In genomic region chr10:50407077-50407801, GRCh38 we compare ENCODE assay signal across 1 cellular context.
TF ChIP-seq lines count a peak whose summit lies in the region.

No MANE protein-coding gene starts in this region.

TF ChIP-seq in H1, 55 proteins besides CTCF, POLR2A, EP300 and RAD21:
- TF ChIP-seq BCL11A (IDR thresholded peaks at IDR 0.05; ENCODE audit: low read depth in 2 of 2, low read length in 2 of 2) (no peak), TAF1 (IDR thresholded peaks at IDR 0.05; ENCODE audit: low read depth, low read length) (no peak), SIN3A (conservative IDR thresholded peaks at IDR 0.05 in 1 of 2, IDR thresholded peaks at IDR 0.05 in 1 of 2; ENCODE audit: low read depth in 1 of 2, low read length in 2 of 2) (no peak), GABPA (IDR thresholded peaks at IDR 0.05; ENCODE audit: borderline replicate concordance, insufficient read depth, low read length) (no peak), RNF2 (IDR thresholded peaks at IDR 0.05; ENCODE audit: borderline replicate concordance, low read depth, low read length, missing control alignments, poor library complexity, severe bottlenecking) (no peak), RBBP5 (IDR thresholded peaks at IDR 0.05; ENCODE audit: borderline replicate concordance, low read depth, low read length) (no peak), BACH1 (IDR thresholded peaks at IDR 0.05; ENCODE audit: low read length) (no peak), POLR2AphosphoS5 (IDR thresholded peaks at IDR 0.05; ENCODE audit: low read depth, low read length) (no peak), SP4 (IDR thresholded peaks at IDR 0.05; ENCODE audit: low read length) (no peak), CREB1 (IDR thresholded peaks at IDR 0.05) (no peak), SP2 (IDR thresholded peaks at IDR 0.05; ENCODE audit: low read length) (no peak), ZNF274 (IDR thresholded peaks at IDR 0.05; ENCODE audit: borderline replicate concordance, extremely low read depth, low read length) (no peak), TEAD4 (IDR thresholded peaks at IDR 0.05; ENCODE audit: low read depth, low read length) (peak; percentile 64; the same call in 1 of the 2 replicates), CBX8 (IDR thresholded peaks at IDR 0.05; ENCODE audit: borderline replicate concordance, low read depth, low read length) (no peak), RFX5 (IDR thresholded peaks at IDR 0.05; ENCODE audit: borderline replicate concordance, low read depth, low read length) (no peak), TAF7 (optimal IDR thresholded peaks at IDR 0.05; ENCODE audit: borderline replicate concordance, low read depth, low read length) (no peak), ATF3 (IDR thresholded peaks at IDR 0.05; ENCODE audit: insufficient read depth, low read depth, low read length) (peak; percentile 81), SRF (IDR thresholded peaks at IDR 0.05; ENCODE audit: low read depth, low read length) (no peak), POU5F1 (IDR thresholded peaks at IDR 0.05; ENCODE audit: low read depth, low read length) (no peak), SIX5 (IDR thresholded peaks at IDR 0.05; ENCODE audit: low read depth, low read length) (no peak), JUN (IDR thresholded peaks at IDR 0.05; ENCODE audit: low read depth, low read length) (no peak), CHD2 (IDR thresholded peaks at IDR 0.05; ENCODE audit: low read length) (no peak), CEBPB (IDR thresholded peaks at IDR 0.05; ENCODE audit: low read depth, low read length) (peak; percentile 98), ATF2 (IDR thresholded peaks at IDR 0.05; ENCODE audit: low read length) (0 out of 2 replicates have a peak, but pooled peaks have one; percentile 46), E2F6 (IDR thresholded peaks at IDR 0.05) (no peak), NANOG (IDR thresholded peaks at IDR 0.05; ENCODE audit: insufficient read depth, low read depth, low read length, poor library complexity, severe bottlenecking) (no peak), TCF12 (IDR thresholded peaks at IDR 0.05; ENCODE audit: low read depth, low read length) (no peak), USF2 (IDR thresholded peaks at IDR 0.05; ENCODE audit: low read length) (no peak), CHD1 (IDR thresholded peaks at IDR 0.05; ENCODE audit: low read depth, low read length) (no peak), JUND (IDR thresholded peaks at IDR 0.05; ENCODE audit: low read length) (peak; percentile 77), CBX5 (IDR thresholded peaks at IDR 0.05; ENCODE audit: low read depth, low read length) (no peak), FOSL1 (IDR thresholded peaks at IDR 0.05; ENCODE audit: insufficient read depth, low read depth, low read length) (no peak), RXRA (IDR thresholded peaks at IDR 0.05; ENCODE audit: insufficient read depth, low read depth, low read length) (no peak), EGR1 (IDR thresholded peaks at IDR 0.05; ENCODE audit: borderline replicate concordance, low read depth, low read length) (no peak), SP1 (IDR thresholded peaks at IDR 0.05; ENCODE audit: low read depth, low read length) (no peak; the same call in 1 of the 2 replicates), ASH2L (IDR thresholded peaks at IDR 0.05; ENCODE audit: low read length) (no peak), HDAC2 (IDR thresholded peaks at IDR 0.05; ENCODE audit: borderline replicate concordance in 1 of 2, low read depth in 2 of 2, low read length in 2 of 2) (peak in 1 of 2 experiments; percentile 39; a peak in 1 of 4 replicates), KDM1A (IDR thresholded peaks at IDR 0.05; ENCODE audit: borderline replicate concordance, low read length) (no peak), SIRT6 (IDR thresholded peaks at IDR 0.05; ENCODE audit: low read length) (no peak), MAFK (IDR thresholded peaks at IDR 0.05; ENCODE audit: low read depth, low read length) (no peak), GTF2F1 (IDR thresholded peaks at IDR 0.05; ENCODE audit: borderline replicate concordance, low read depth, low read length) (no peak), CHD7 (IDR thresholded peaks at IDR 0.05; ENCODE audit: insufficient replicate concordance, low read length) (peak; percentile 33)
